Comparison of ENCODE assay signal across 20 cellular contexts in the genomic region with DNA sequence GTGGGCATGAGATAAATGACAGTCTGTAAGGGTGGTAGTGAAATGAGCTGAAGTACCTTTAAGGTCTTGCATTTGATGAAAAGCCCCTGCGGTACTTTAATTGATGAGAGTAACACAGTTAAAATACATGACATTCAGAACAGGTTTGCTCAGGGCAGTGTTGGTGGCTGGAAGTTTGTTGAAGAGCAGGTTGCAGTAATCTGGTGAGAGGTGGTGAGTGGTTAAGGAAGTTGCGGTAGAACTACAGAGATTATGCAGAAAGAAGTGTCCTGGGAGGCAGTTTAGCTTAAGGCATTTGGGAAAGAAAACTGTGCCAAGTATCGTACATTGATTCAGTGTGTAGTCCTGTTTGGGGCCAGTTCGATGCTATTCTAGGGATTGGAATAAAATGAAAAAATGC. TPM values are rescaled to one million over a fixed set of nuclear protein-coding genes. Genes with fewer than 3 reads are reported as not detected.
DNase-seq lines count a peak whose midpoint lies in the region; ATAC-seq and TF ChIP-seq lines count a peak whose summit lies in the region.
"Had no signal": no experiment of that assay in that cellular context is flagged by ENCODE, and none has a peak within 500 bp of the region (broad histone marks: within the 10 kb centered on the region; RNA-seq: fewer than 3 reads in every experiment).

No MANE protein-coding gene starts in this region.

- H4K20me1 ChIP-seq in GM23338 (replicated peaks; ENCODE audit: insufficient read depth) = no peaks in the 10 kb centered on the region; the same call in 1 of the 2 replicates

- POLR2A ChIA-PET in CD4-positive, alpha-beta memory T cell (lab: Charles Lee; ENCODE audit: partially characterized antibody) = no interaction called here

- H3K4me3 ChIP-seq in GM23338 = no peak overlapping the region
- no peak overlapping the region for H3K4me3 ChIP-seq in CD4-positive, alpha-beta memory T cell (ENCODE audit: low read length in 2 of 2)
- H3K4me3 ChIP-seq: GM23248 had no signal

- H3K27ac Mint-ChIP-seq in GM23338 = peak overlapping the region; percentile 7
- H3K27ac Mint-ChIP-seq in brain = peak overlapping the region in 4 of 5 experiments; percentile 54 to 91 (median 70)
- H3K27ac Mint-ChIP-seq in CD4-positive, alpha-beta memory T cell = peak overlapping the region in 3 of 7 donors; percentile 23 to 65 (median 38)

- no peaks in the 10 kb centered on the region for H3K9me2 ChIP-seq in GM23338 (ENCODE audit: insufficient read depth)

- H3K4me2 ChIP-seq in GM23338 = no peak overlapping the region

- no peaks in the 10 kb centered on the region for H3F3A ChIP-seq in GM23338 (replicated peaks; ENCODE audit: low read depth)

- H3K4me3 Mint-ChIP-seq in GM23338 (no peak overlapping the region), brain (peak overlapping the region in 4 of 5 experiments; percentile 7 to 61 (median 30))
- H3K4me3 Mint-ChIP-seq in CD4-positive, alpha-beta memory T cell = peak overlapping the region in 1 of 8 donors; percentile 27

- H3K79me2 ChIP-seq in GM23338 (replicated peaks; ENCODE audit: insufficient read depth) = peaks cover 50% of the 10 kb centered on the region

- H3K36me3 Mint-ChIP-seq in GM23338 (ENCODE audit: low read depth) (peaks cover 10% of the 10 kb centered on the region; the same call in 2 of the 3 replicates), brain (peaks cover 24% of the 10 kb centered on the region)
- H3K36me3 Mint-ChIP-seq in CD4-positive, alpha-beta memory T cell = peaks cover 10 to 23% of the 10 kb centered on the region in 2 donors

- H3K4me1 Mint-ChIP-seq in GM23338 (peaks cover 22% of the 10 kb centered on the region; the same call in 2 of the 3 replicates), brain (peaks cover 16% of the 10 kb centered on the region)
- H3K4me1 Mint-ChIP-seq in CD4-positive, alpha-beta memory T cell = peaks cover 13 to 25% (median 19%) of the 10 kb centered on the region in 4 donors

- ATAC-seq in GM23338 = no peak
- no peak for ATAC-seq in GM19463 (IDR thresholded peaks at IDR 0.05; ENCODE audit: unreplicated experiment)

- H3K27me3 ChIP-seq in GM23338 (ENCODE audit: insufficient read depth) = no peaks in the 10 kb centered on the region
- no peaks in the 10 kb centered on the region for H3K27me3 ChIP-seq in layer of hippocampus (ENCODE audit: control insufficient read depth, insufficient read depth, low read length)
- no peaks in the 10 kb centered on the region for H3K27me3 ChIP-seq in CD4-positive, alpha-beta memory T cell (ENCODE audit: insufficient read depth, low read length)
- H3K27me3 ChIP-seq: BE2C had no signal

- intact Hi-C loops in CD4-positive, alpha-beta memory T cell (cut with micrococcal nuclease) = no loop called here

- peaks cover 2% of the 10 kb centered on the region for H3K27me3 Mint-ChIP-seq in GM23338 (ENCODE audit: insufficient read depth, low read depth, poor library complexity)
- H3K27me3 Mint-ChIP-seq in brain = peaks cover 4% of the 10 kb centered on the region
- no peaks in the 10 kb centered on the region for H3K27me3 Mint-ChIP-seq in CD4-positive, alpha-beta memory T cell

- H3K4me1 ChIP-seq in GM23338 (ENCODE audit: insufficient read depth) = peaks cover 16% of the 10 kb centered on the region
- no peaks in the 10 kb centered on the region for H3K4me1 ChIP-seq in CD4-positive, alpha-beta memory T cell (ENCODE audit: insufficient read depth, low read length)
- H3K4me1 ChIP-seq: BE2C had no signal

- no peak for DNase-seq in GM23338 (ENCODE audit: low spot score)
- DNase-seq in substantia nigra (lab: John Stamatoyannopoulos, UW) = no peak
- no peak for DNase-seq in hepatic stellate cell (ENCODE audit: low spot score)
- no peak for DNase-seq in CD4-positive, alpha-beta memory T cell
- DNase-seq in OCI-M1 (lab: John Stamatoyannopoulos, UW) = no peak
- DNase-seq: BE2C, COR-L47, DMS79, GM23248, HCEC 1CT, KBM-7, MM.1S, NCI-H1048, NCI-H1417 treated with DMSO at 0.1 percent for 48 hours, NCI-H187, NCI-H446 treated with DMSO at 0.1 percent for 48 hours, Right ventricle myocardium superior had no signal

- no peak for TF ChIP-seq CTCF in GM23338 (conservative IDR thresholded peaks at IDR 0.05; ENCODE audit: low read depth in 2 of 2)
- no peak for TF ChIP-seq CTCF in brain (conservative IDR thresholded peaks at IDR 0.05)

- H3K9me3 Mint-ChIP-seq in GM23338 (no peaks in the 10 kb centered on the region), brain (no peaks in the 10 kb centered on the region)
- H3K9me3 Mint-ChIP-seq in CD4-positive, alpha-beta memory T cell = no peaks in the 10 kb centered on the region

- no peak overlapping the region for H2AFZ ChIP-seq in GM23338
- H2AFZ ChIP-seq: GM23248 had no signal

- H3K27ac ChIP-seq in GM23338 (ENCODE audit: low read depth) (no peak overlapping the region), layer of hippocampus (ENCODE audit: low read depth, low read length) (peak overlapping the region; percentile 83), substantia nigra (ENCODE audit: low read depth, low read length, poor library complexity, severe bottlenecking) (peak overlapping the region; percentile 93)
- no peak overlapping the region for H3K27ac ChIP-seq in CD4-positive, alpha-beta memory T cell (ENCODE audit: low read depth, low read length)
- H3K27ac ChIP-seq: GM23248 had no signal

- CTCF ChIA-PET in CD4-positive, alpha-beta memory T cell (lab: Charles Lee; ENCODE audit: partially characterized antibody) = interaction anchor here (1.4 kb wide), 1 partner anchor 11 kb away, joined by 3 read pairs; no protein-coding TSS in a partner anchor

- no peaks in the 10 kb centered on the region for H3K9me3 ChIP-seq in CD4-positive, alpha-beta memory T cell (ENCODE audit: control insufficient read depth in 1 of 2, low read length in 2 of 2)
- H3K9me3 ChIP-seq: BE2C had no signal

- peaks cover 12% of the 10 kb centered on the region; the same call in 1 of the 2 replicates for H3K36me3 ChIP-seq in GM23338 (ENCODE audit: insufficient read depth)
- peaks cover 11% of the 10 kb centered on the region for H3K36me3 ChIP-seq in CD4-positive, alpha-beta memory T cell (ENCODE audit: insufficient read depth, low read length)
- H3K36me3 ChIP-seq: BE2C had no signal

TF ChIP-seq in GM23338, 12 proteins besides CTCF, POLR2A, EP300 and RAD21 (continues in another document):
- TF ChIP-seq EZH2 (IDR thresholded peaks at IDR 0.05; ENCODE audit: low read depth, unreplicated experiment) (no peak), POLR2AphosphoS5 (IDR thresholded peaks at IDR 0.05; ENCODE audit: low read depth) (no peak)

RNA-seq across cellular contexts. Expression of a gene that starts 42.6 kb away (rescaled TPM):
- total RNA-seq in GM23338 (2014; rRNA removed; shearing (Covaris generic)) = 44.2 and 65.8 TPM in 2 replicates
- polyA plus RNA-seq in GM23338 (2016; fragmentation: Nextera tagmentation; extraction: Ambion mirVana) = 16.3 and 18.5 TPM in 2 replicates
- 91.4 TPM for polyA plus RNA-seq in brain (ENCODE audit: insufficient read depth, low read depth, low replicate concordance)
- total RNA-seq in CD4-positive, alpha-beta memory T cell = 10 to 100 TPM; 55.1 to 58.9 TPM
- polyA plus RNA-seq in CD4-positive, alpha-beta memory T cell = 10 to 100 TPM; 39.3 to 49.8 TPM
- total RNA-seq: GM23248 had no signal
- polyA plus RNA-seq: GM23248 had no signal

Comparison
In these comparisons a context has a peak if more than half of its experiments do, and no peak if none do; other contexts are left out.
1. H3K27ac ChIP-seq: peak in layer of hippocampus (single experiment) and substantia nigra (single experiment); none in GM23338 (single experiment) and CD4-positive, alpha-beta memory T cell (single experiment).